In the genomic region with DNA sequence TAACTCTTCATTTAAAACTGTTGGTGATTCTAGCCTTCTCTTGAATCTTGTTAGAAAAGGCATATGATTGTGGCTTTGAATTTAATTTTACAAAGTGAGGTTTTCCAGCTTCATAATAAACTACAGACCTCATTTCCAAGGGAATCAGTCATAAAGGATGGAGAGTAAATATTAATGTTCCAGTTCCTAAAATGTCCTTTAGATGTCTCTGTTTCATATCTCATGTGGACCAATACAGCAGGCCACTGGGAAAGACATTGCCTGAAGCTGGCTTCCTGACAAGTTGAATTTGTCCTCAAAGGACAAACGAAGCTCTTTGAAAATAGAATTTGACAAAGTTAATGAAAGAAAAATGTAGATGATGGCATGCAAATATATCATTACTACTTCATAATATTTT, we compare ENCODE assay signal across 9 cellular contexts.
DNase-seq lines count a peak whose midpoint lies in the region; ATAC-seq and TF ChIP-seq lines count a peak whose summit lies in the region.
"Had no signal": no experiment of that assay in that cellular context is flagged by ENCODE, and none has a peak within 500 bp of the region (broad histone marks: within the 10 kb centered on the region; RNA-seq: fewer than 3 reads in every experiment).

No MANE protein-coding gene starts in this region.

- peaks cover 0 to 4% (median 0%) of the 10 kb centered on the region in 4 donors for H3K4me1 Mint-ChIP-seq in naive thymus-derived CD8-positive, alpha-beta T cell
- H3K4me1 Mint-ChIP-seq: natural killer cell had no signal

- H3K9me3 Mint-ChIP-seq in naive thymus-derived CD8-positive, alpha-beta T cell, result no peaks in the 10 kb centered on the region
- H3K9me3 Mint-ChIP-seq: natural killer cell had no signal

- H3K27ac ChIP-seq in HL-60 (replicated peaks), result no peak overlapping the region
- no peak overlapping the region for H3K27ac ChIP-seq in RWPE2 (ENCODE audit: poor library complexity, severe bottlenecking)

- no peaks in the 10 kb centered on the region for H3K36me3 ChIP-seq in RWPE2 (ENCODE audit: low read depth)

- TF ChIP-seq CTCF in GM10248 (IDR thresholded peaks at IDR 0.05; ENCODE audit: control extremely low read depth, extremely low read depth, low read depth, missing control alignments) (peak; percentile 39), HL-60 (IDR thresholded peaks at IDR 0.05; ENCODE audit: insufficient read depth, low read length) (peak; percentile 8), RWPE2 (IDR thresholded peaks at IDR 0.05; ENCODE audit: poor library complexity, severe bottlenecking) (peak; percentile 84), fibroblast of pulmonary artery (IDR thresholded peaks at IDR 0.05; ENCODE audit: low read length, missing control alignments) (peak; percentile 62)

- ATAC-seq in RWPE2 (ENCODE audit: low read depth) (peak; percentile 58), HG03175 (IDR thresholded peaks at IDR 0.05; ENCODE audit: unreplicated experiment) (no peak)
- ATAC-seq in naive thymus-derived CD8-positive, alpha-beta T cell, result no peak

- H3K36me3 Mint-ChIP-seq in naive thymus-derived CD8-positive, alpha-beta T cell, result no peaks in the 10 kb centered on the region
- H3K36me3 Mint-ChIP-seq: natural killer cell had no signal

- H3K27me3 Mint-ChIP-seq in naive thymus-derived CD8-positive, alpha-beta T cell, result peaks cover 10 to 42% (median 13%) of the 10 kb centered on the region in 5 donors

- POLR2A ChIA-PET in GM10248 (lab: Yijun Ruan, JAX), result no interaction called here
- POLR2A ChIA-PET in naive thymus-derived CD8-positive, alpha-beta T cell (lab: Charles Lee), result no interaction called here

- DNase-seq in GM10248 (ENCODE audit: extremely low spot score) (peak; percentile 26), HL-60 (ENCODE audit: low read depth in 1 of 2, low spot score in 1 of 2) (peak in 1 of 2 experiments; percentile 10), RWPE2 (ENCODE audit: low spot score) (no peak), fibroblast of pulmonary artery (ENCODE audit: low read depth) (peak; percentile 84), putamen (ENCODE audit: low spot score) (peak; percentile 13)
- DNase-seq in naive thymus-derived CD8-positive, alpha-beta T cell, result no peak
- DNase-seq in stimulated activated CD4-positive, alpha-beta T cell treated with anti-CD3 and anti-CD28 coated beads, Interleukin-4, amount 100 ng/mL, for 24 hours, result no peak
- DNase-seq: natural killer cell had no signal

- H3K4me1 ChIP-seq in RWPE2 (ENCODE audit: insufficient read depth, poor library complexity, severe bottlenecking), result peaks cover 16% of the 10 kb centered on the region

- H3K4me3 ChIP-seq in HL-60 (replicated peaks; ENCODE audit: insufficient read depth, low read length), result no peak overlapping the region
- H3K4me3 ChIP-seq in RWPE2 (ENCODE audit: severe bottlenecking), result no peak overlapping the region
- H3K4me3 ChIP-seq in fibroblast of pulmonary artery (replicated peaks; ENCODE audit: low read depth, low read length), result no peak overlapping the region

- no peak overlapping the region for H3K27ac Mint-ChIP-seq in naive thymus-derived CD8-positive, alpha-beta T cell
- H3K27ac Mint-ChIP-seq: natural killer cell had no signal

- H3K9me3 ChIP-seq in RWPE2 (ENCODE audit: severe bottlenecking), result no peaks in the 10 kb centered on the region

- no peaks in the 10 kb centered on the region for H3K27me3 ChIP-seq in HL-60 (ENCODE audit: insufficient read depth, poor library complexity, severe bottlenecking)
- H3K27me3 ChIP-seq in RWPE2 (ENCODE audit: insufficient read depth, poor library complexity, severe bottlenecking), result no peaks in the 10 kb centered on the region

- CTCF ChIA-PET in GM10248 (lab: Yijun Ruan, JAX), result interaction anchor here (0.9 to 4.9 kb wide), 20 partner anchors 9 to 771 kb away, joined by 3 to 34 read pairs (median 4); no protein-coding TSS in a partner anchor

- H3K4me3 Mint-ChIP-seq in naive thymus-derived CD8-positive, alpha-beta T cell, result no peak overlapping the region
- H3K4me3 Mint-ChIP-seq: natural killer cell had no signal

Comparison
In these comparisons a context has a peak if more than half of its experiments do, and no peak if none do; other contexts are left out.
1. DNase-seq: peak in GM10248 (single experiment), fibroblast of pulmonary artery (single experiment) and putamen (single experiment); none in RWPE2 (single experiment), naive thymus-derived CD8-positive, alpha-beta T cell (0 of 10) and stimulated activated CD4-positive, alpha-beta T cell treated with anti-CD3 and anti-CD28 coated beads, Interleukin-4, amount 100 ng/mL, for 24 hours (single experiment).
2. CTCF ChIP-seq: peak in every context shown above with its lines; median percentile 84 in RWPE2; 62 in fibroblast of pulmonary artery; 39 in GM10248; 8 in HL-60.